In genomic region chr17:21028192-21028591, GRCh38 we compare ENCODE assay signal across 15 cellular contexts. TPM values are rescaled to one million over a fixed set of nuclear protein-coding genes. Genes with fewer than 3 reads are reported as not detected.
A peak's percentile ranks its signal among the peaks of the same experiment; 100 is the strongest.
DNase-seq lines count a peak whose midpoint lies in the region; ATAC-seq and TF ChIP-seq lines count a peak whose summit lies in the region.
"Had no signal": no experiment of that assay in that cellular context is flagged by ENCODE, and none has a peak within 500 bp of the region (broad histone marks: within the 10 kb centered on the region; RNA-seq: fewer than 3 reads in every experiment).

No MANE protein-coding gene starts in this region.

- ATAC-seq in Right ventricle myocardium inferior (no peak), memory B cell (ENCODE audit: low read depth) (no peak), GM21367 (IDR thresholded peaks at IDR 0.05; ENCODE audit: unreplicated experiment) (no peak), lower lobe of right lung (no peak)
- ATAC-seq: left lung, SK-N-SH treated with all-trans-retinoic acid at 6 μM for 48 hours had no signal

- H3K27me3 ChIP-seq in cardiac muscle cell (no peaks in the 10 kb centered on the region), subcutaneous abdominal adipose tissue (ENCODE audit: control insufficient read depth in 5 of 5, insufficient read depth in 4 of 5, low read length in 5 of 5) (no peaks in the 10 kb centered on the region), lower lobe of right lung (ENCODE audit: low read depth) (no peaks in the 10 kb centered on the region)
- H3K27me3 ChIP-seq: left lung, spleen, uterus had no signal

- H3K4me1 Mint-ChIP-seq in activated T-helper 1 cell treated with anti-CD3 and anti-CD28 coated beads, Interleukin-12 subunit alpha, Interleukin-12 subunit beta, Interleukin-2, Interleukin-4 antibody, amounts not matched to agents 30 ng/mL and 10 ng/mL and 1 ng/mL, durations not matched to agents 14 hours and 24 hours and 36 hours (ENCODE audit: low read depth), result peaks cover 63% of the 10 kb centered on the region
- H3K4me1 Mint-ChIP-seq in memory B cell, result peaks cover 50% of the 10 kb centered on the region

- DNase-seq in cardiac muscle cell (ENCODE audit: low read depth in 1 of 2, low spot score in 1 of 2), result no peak
- no peak for DNase-seq in Right ventricle myocardium inferior (ENCODE audit: missing footprints)
- DNase-seq in activated T-helper 1 cell treated with anti-CD3 and anti-CD28 coated beads, Interleukin-12 subunit alpha, Interleukin-12 subunit beta, Interleukin-2, Interleukin-4 antibody, amounts not matched to agents 30 ng/mL and 10 ng/mL and 1 ng/mL, durations not matched to agents 14 hours and 24 hours and 36 hours (ENCODE audit: low spot score), result no peak
- DNase-seq in memory B cell (ENCODE audit: low spot score in 2 of 2), result no peak
- no peak for DNase-seq in SHP77 treated with DMSO at 0.1 percent for 48 hours (lab: John Stamatoyannopoulos, UW)
- no peak for DNase-seq in lower lobe of right lung
- DNase-seq: activated B cell treated with CpG ODN at 0.5 μM for 24 hours; central memory CD4-positive, alpha-beta T cell; left lung; occipital lobe; spleen; uterus had no signal

- no peaks in the 10 kb centered on the region for H3K9me3 Mint-ChIP-seq in activated T-helper 1 cell treated with anti-CD3 and anti-CD28 coated beads, Interleukin-12 subunit alpha, Interleukin-12 subunit beta, Interleukin-2, Interleukin-4 antibody, amounts not matched to agents 30 ng/mL and 10 ng/mL and 1 ng/mL, durations not matched to agents 14 hours and 24 hours and 36 hours
- H3K9me3 Mint-ChIP-seq in memory B cell, result no peaks in the 10 kb centered on the region
- H3K9me3 Mint-ChIP-seq: activated B cell treated with CpG ODN at 0.5 μM for 24 hours had no signal

- intact Hi-C loops in Right ventricle myocardium inferior (cut with DNase I), result no loop called here
- intact Hi-C loops in activated T-helper 1 cell treated with anti-CD3 and anti-CD28 coated beads, Interleukin-12 subunit alpha, Interleukin-12 subunit beta, Interleukin-2, Interleukin-4 antibody, amounts not matched to agents 30 ng/mL and 10 ng/mL and 1 ng/mL, durations not matched to agents 14 hours and 24 hours and 36 hours (cut with micrococcal nuclease), result no loop called here
- intact Hi-C loops in lower lobe of right lung (cut with DNase I), result no loop called here

- TF ChIP-seq CTCF in cardiac muscle cell (IDR thresholded peaks at IDR 0.05; ENCODE audit: low read depth, low read length) (no peak), lower lobe of right lung (IDR thresholded peaks at IDR 0.05) (no peak)

- no peak overlapping the region for H3K4me3 ChIP-seq in cardiac muscle cell
- no peak overlapping the region for H3K4me3 ChIP-seq in subcutaneous abdominal adipose tissue (ENCODE audit: low read depth in 1 of 5, low read length in 5 of 5)
- no peak overlapping the region for H3K4me3 ChIP-seq in lower lobe of right lung
- H3K4me3 ChIP-seq: left lung, spleen, uterus had no signal

- no peaks in the 10 kb centered on the region for H3K9me3 ChIP-seq in cardiac muscle cell (ENCODE audit: low read depth)
- H3K9me3 ChIP-seq in subcutaneous abdominal adipose tissue (ENCODE audit: control insufficient read depth in 5 of 5, low read length in 5 of 5), result no peaks in the 10 kb centered on the region
- no peaks in the 10 kb centered on the region for H3K9me3 ChIP-seq in lower lobe of right lung
- H3K9me3 ChIP-seq: left lung, spleen, uterus had no signal

- H3K36me3 Mint-ChIP-seq in activated T-helper 1 cell treated with anti-CD3 and anti-CD28 coated beads, Interleukin-12 subunit alpha, Interleukin-12 subunit beta, Interleukin-2, Interleukin-4 antibody, amounts not matched to agents 30 ng/mL and 10 ng/mL and 1 ng/mL, durations not matched to agents 14 hours and 24 hours and 36 hours (ENCODE audit: low read depth), result peaks cover 40% of the 10 kb centered on the region
- H3K36me3 Mint-ChIP-seq in memory B cell, result peaks cover 21% of the 10 kb centered on the region

- H3K4me1 ChIP-seq in cardiac muscle cell (ENCODE audit: low read depth), result peaks cover 25% of the 10 kb centered on the region
- H3K4me1 ChIP-seq in subcutaneous abdominal adipose tissue (ENCODE audit: control insufficient read depth in 5 of 5, insufficient read depth in 5 of 5, low read length in 5 of 5), result peaks cover 4 to 50% (median 40%) of the 10 kb centered on the region in 5 donors
- H3K4me1 ChIP-seq in lower lobe of right lung, result peaks cover 69% of the 10 kb centered on the region

- H3K27ac ChIP-seq in cardiac muscle cell (peak overlapping the region; percentile 2), subcutaneous abdominal adipose tissue (ENCODE audit: low read depth, low read length) (peak overlapping the region; percentile 68), lower lobe of right lung (no peak overlapping the region)

- no peak overlapping the region for H3K4me3 Mint-ChIP-seq in activated T-helper 1 cell treated with anti-CD3 and anti-CD28 coated beads, Interleukin-12 subunit alpha, Interleukin-12 subunit beta, Interleukin-2, Interleukin-4 antibody, amounts not matched to agents 30 ng/mL and 10 ng/mL and 1 ng/mL, durations not matched to agents 14 hours and 24 hours and 36 hours
- no peak overlapping the region for H3K4me3 Mint-ChIP-seq in memory B cell
- H3K4me3 Mint-ChIP-seq: activated B cell treated with CpG ODN at 0.5 μM for 24 hours had no signal

- H3K9ac ChIP-seq in subcutaneous abdominal adipose tissue (ENCODE audit: low read length in 5 of 5), result peak overlapping the region in 2 of 5 donors; percentile 1 to 2

- H3K27ac Mint-ChIP-seq in activated T-helper 1 cell treated with anti-CD3 and anti-CD28 coated beads, Interleukin-12 subunit alpha, Interleukin-12 subunit beta, Interleukin-2, Interleukin-4 antibody, amounts not matched to agents 30 ng/mL and 10 ng/mL and 1 ng/mL, durations not matched to agents 14 hours and 24 hours and 36 hours, result peak overlapping the region; percentile 56
- H3K27ac Mint-ChIP-seq in memory B cell, result peak overlapping the region; percentile 87
- H3K27ac Mint-ChIP-seq: activated B cell treated with CpG ODN at 0.5 μM for 24 hours had no signal

- no peaks in the 10 kb centered on the region for H3K27me3 Mint-ChIP-seq in activated T-helper 1 cell treated with anti-CD3 and anti-CD28 coated beads, Interleukin-12 subunit alpha, Interleukin-12 subunit beta, Interleukin-2, Interleukin-4 antibody, amounts not matched to agents 30 ng/mL and 10 ng/mL and 1 ng/mL, durations not matched to agents 14 hours and 24 hours and 36 hours (ENCODE audit: insufficient read depth)
- H3K27me3 Mint-ChIP-seq in memory B cell, result no peaks in the 10 kb centered on the region
- H3K27me3 Mint-ChIP-seq: activated B cell treated with CpG ODN at 0.5 μM for 24 hours had no signal

- H3K36me3 ChIP-seq in cardiac muscle cell (peaks cover 33% of the 10 kb centered on the region), subcutaneous abdominal adipose tissue (ENCODE audit: control insufficient read depth in 5 of 5, insufficient read depth in 5 of 5, low read length in 5 of 5) (peaks cover 12 to 53% (median 42%) of the 10 kb centered on the region in 5 donors), lower lobe of right lung (peaks cover 53% of the 10 kb centered on the region)
- H3K36me3 ChIP-seq: uterus had no signal

RNA-seq across cellular contexts. Expression of gene USP22, which starts 14.6 kb away (rescaled TPM):
- 256 and 280 TPM in 2 replicates for total RNA-seq in cardiac muscle cell
- polyA plus RNA-seq in cardiac muscle cell, result 153 and 182 TPM in 2 replicates
- 146 TPM for total RNA-seq in Right ventricle myocardium inferior
- total RNA-seq in activated T-helper 1 cell treated with anti-CD3 and anti-CD28 coated beads, Interleukin-12 subunit alpha, Interleukin-12 subunit beta, Interleukin-2, Interleukin-4 antibody, amounts not matched to agents 30 ng/mL and 10 ng/mL and 1 ng/mL, durations not matched to agents 14 hours and 24 hours and 36 hours, result 147 and 152 TPM in 2 replicates
- 154 TPM for total RNA-seq in lower lobe of right lung
